ENCODE assay signal across 27 cellular contexts in genomic region chr7:153398789-153399553, GRCh38.
"Had no signal": no experiment of that assay in that cellular context is flagged by ENCODE, and none has a peak within 500 bp of the region (broad histone marks: within the 10 kb centered on the region; RNA-seq: fewer than 3 reads in every experiment).

No MANE protein-coding gene starts in this region.

- H3K4me1 Mint-ChIP-seq: endodermal cell had no signal

- ATAC-seq: effector memory CD8-positive, alpha-beta T cell; esophagus mucosa; foreskin keratinocyte; gastrocnemius medialis; gastroesophageal sphincter; heart left ventricle; heart right ventricle had no signal

- H3K4me3 Mint-ChIP-seq: dendritic cell treated with granulocyte-macrophage colony-stimulating factor and Interleukin-4, amounts not matched to agents 40 ng/mL and 50 ng/mL, for 4 days; effector memory CD8-positive, alpha-beta T cell; endodermal cell had no signal

- H3K27ac ChIP-seq: colonic mucosa, coronary artery, dorsolateral prefrontal cortex, epithelial cell of prostate, esophagus muscularis mucosa, esophagus squamous epithelium, foreskin keratinocyte, gastrocnemius medialis, gastroesophageal sphincter, heart left ventricle, heart right ventricle had no signal

- DNase-seq: colonic mucosa; cortex of kidney; dermis blood vessel endothelial cell; dorsolateral prefrontal cortex; effector CD4-positive, alpha-beta T cell; effector CD8-positive, alpha-beta T cell; effector memory CD4-positive, alpha-beta T cell; effector memory CD8-positive, alpha-beta T cell; endodermal cell; erythroblast; esophagus squamous epithelium; foreskin fibroblast; foreskin keratinocyte; foreskin melanocyte; gastrocnemius medialis; heart left ventricle; heart right ventricle had no signal

- FAIRE-seq: colon, endometrium, endothelial cell of umbilical vein, frontal cortex had no signal

- H3K9me3 ChIP-seq: colonic mucosa, esophagus muscularis mucosa, esophagus squamous epithelium, gastrocnemius medialis, gastroesophageal sphincter had no signal

- H3K36me3 ChIP-seq: colonic mucosa, esophagus muscularis mucosa, esophagus squamous epithelium, gastrocnemius medialis, gastroesophageal sphincter, heart left ventricle, heart right ventricle had no signal

- H3K27ac Mint-ChIP-seq: dendritic cell treated with granulocyte-macrophage colony-stimulating factor and Interleukin-4, amounts not matched to agents 40 ng/mL and 50 ng/mL, for 4 days; effector memory CD8-positive, alpha-beta T cell; endodermal cell had no signal

- H3K27me3 Mint-ChIP-seq: dendritic cell treated with granulocyte-macrophage colony-stimulating factor and Interleukin-4, amounts not matched to agents 40 ng/mL and 50 ng/mL, for 4 days; effector memory CD8-positive, alpha-beta T cell had no signal

- H3K4me1 ChIP-seq: colonic mucosa, esophagus muscularis mucosa, esophagus squamous epithelium, foreskin keratinocyte, gastrocnemius medialis, gastroesophageal sphincter, heart left ventricle, heart right ventricle had no signal

- H3K27me3 ChIP-seq: colonic mucosa, dorsolateral prefrontal cortex, esophagus muscularis mucosa, esophagus squamous epithelium, foreskin keratinocyte, gastrocnemius medialis, gastroesophageal sphincter, heart left ventricle, heart right ventricle had no signal

- H3K4me3 ChIP-seq: colonic mucosa, coronary artery, dorsolateral prefrontal cortex, esophagus muscularis mucosa, esophagus squamous epithelium, gastrocnemius medialis, gastroesophageal sphincter, heart left ventricle, heart right ventricle had no signal
